28 cellular contexts compared by ENCODE assay signal in genomic region chr2:23862716-23863426, GRCh38.
"Had no signal": no experiment of that assay in that cellular context is flagged by ENCODE, and none has a peak within 500 bp of the region (broad histone marks: within the 10 kb centered on the region; RNA-seq: fewer than 3 reads in every experiment).

No MANE protein-coding gene starts in this region.

- H3K27me3 Mint-ChIP-seq: activated CD4-positive, alpha-beta memory T cell treated with anti-CD3 and anti-CD28 coated beads, Interleukin-2, amount 10 ng/mL, durations not matched to agents 7 days and 5 days; activated CD4-positive, alpha-beta T cell treated with anti-CD3 and anti-CD28 coated beads, Interleukin-2, amount 10 ng/mL, durations not matched to agents 24 days and 14 days; activated CD8-positive, alpha-beta memory T cell treated with anti-CD3 and anti-CD28 coated beads, Interleukin-2, amount 10 ng/mL, durations not matched to agents 7 days and 5 days; activated naive CD4-positive, alpha-beta T cell treated with anti-CD3 and anti-CD28 coated beads, Interleukin-2, amount 50 U/mL, for 24 hours; dendritic cell treated with granulocyte-macrophage colony-stimulating factor and Interleukin-4, amounts not matched to agents 40 ng/mL and 50 ng/mL, for 4 days; naive B cell; stimulated activated memory B cell treated with anti-CD40 and anti-IgM and Interleukin-4, amounts not matched to agents 10 μg/mL and 1 μg/mL and 100 μg/mL, for 72 hours had no signal

- H3K4me3 ChIP-seq: heart right ventricle, lung, stomach, suprapubic skin, tibial nerve, uterus had no signal

- H3K9me3 ChIP-seq: heart right ventricle, stomach, suprapubic skin, tibial nerve, uterus had no signal

- H3K36me3 ChIP-seq: brain microvascular endothelial cell, uterus had no signal

- H3K4me1 Mint-ChIP-seq: activated naive CD4-positive, alpha-beta T cell treated with anti-CD3 and anti-CD28 coated beads, Interleukin-2, amount 50 U/mL, for 24 hours; neural crest cell; stimulated activated memory B cell treated with anti-CD40 and anti-IgM and Interleukin-4, amounts not matched to agents 10 μg/mL and 1 μg/mL and 100 μg/mL, for 72 hours had no signal

- H3K4me1 ChIP-seq: heart right ventricle, stomach, suprapubic skin, tibial nerve, uterus had no signal

- FAIRE-seq: kidney, small intestine had no signal

- DNase-seq: activated CD4-positive, alpha-beta memory T cell treated with anti-CD3 and anti-CD28 coated beads, Interleukin-2, amount 10 ng/mL, durations not matched to agents 7 days and 5 days; activated CD4-positive, alpha-beta T cell treated with anti-CD3 and anti-CD28 coated beads, Interleukin-2, amount 10 ng/mL, durations not matched to agents 24 days and 14 days; activated CD8-positive, alpha-beta memory T cell treated with anti-CD3 and anti-CD28 coated beads, Interleukin-2, amount 10 ng/mL, durations not matched to agents 7 days and 5 days; activated gamma-delta T cell treated with Interleukin-2 at 50 U/mL for 16 hours; activated T-cell treated with anti-CD3 and anti-CD28 coated beads for 4 hours; aorta; brain microvascular endothelial cell; caudate nucleus; effector CD4-positive, alpha-beta T cell; erythroblast; foreskin fibroblast; heart right ventricle; kidney; naive B cell; small intestine; stimulated activated CD4-positive, alpha-beta T cell treated with anti-CD3 and anti-CD28 coated beads, Interleukin-15, amount 100 ng/mL, for 24 hours; stomach; uterus had no signal

- H3K9me3 Mint-ChIP-seq: activated CD4-positive, alpha-beta memory T cell treated with anti-CD3 and anti-CD28 coated beads, Interleukin-2, amount 10 ng/mL, durations not matched to agents 7 days and 5 days; activated CD4-positive, alpha-beta T cell treated with anti-CD3 and anti-CD28 coated beads, Interleukin-2, amount 10 ng/mL, durations not matched to agents 24 days and 14 days; activated naive CD4-positive, alpha-beta T cell treated with anti-CD3 and anti-CD28 coated beads, Interleukin-2, amount 50 U/mL, for 24 hours; dendritic cell treated with granulocyte-macrophage colony-stimulating factor and Interleukin-4, amounts not matched to agents 40 ng/mL and 50 ng/mL, for 4 days; naive B cell; neural crest cell; stimulated activated memory B cell treated with anti-CD40 and anti-IgM and Interleukin-4, amounts not matched to agents 10 μg/mL and 1 μg/mL and 100 μg/mL, for 72 hours had no signal

- H3K4me3 Mint-ChIP-seq: activated CD4-positive, alpha-beta memory T cell treated with anti-CD3 and anti-CD28 coated beads, Interleukin-2, amount 10 ng/mL, durations not matched to agents 7 days and 5 days; activated CD4-positive, alpha-beta T cell treated with anti-CD3 and anti-CD28 coated beads, Interleukin-2, amount 10 ng/mL, durations not matched to agents 24 days and 14 days; activated CD8-positive, alpha-beta memory T cell treated with anti-CD3 and anti-CD28 coated beads, Interleukin-2, amount 10 ng/mL, durations not matched to agents 7 days and 5 days; activated naive CD4-positive, alpha-beta T cell treated with anti-CD3 and anti-CD28 coated beads, Interleukin-2, amount 50 U/mL, for 24 hours; dendritic cell treated with granulocyte-macrophage colony-stimulating factor and Interleukin-4, amounts not matched to agents 40 ng/mL and 50 ng/mL, for 4 days; naive B cell; neural crest cell; stimulated activated memory B cell treated with anti-CD40 and anti-IgM and Interleukin-4, amounts not matched to agents 10 μg/mL and 1 μg/mL and 100 μg/mL, for 72 hours had no signal

- H3K27me3 ChIP-seq: brain microvascular endothelial cell, heart right ventricle, stomach, suprapubic skin, tibial nerve, uterus had no signal

- ATAC-seq: activated CD4-positive, CD25-positive, alpha-beta regulatory T cell treated with anti-CD3 and anti-CD28 coated beads, Interleukin-2, amount 50 U/mL, for 24 hours; activated CD8-positive, alpha-beta memory T cell treated with anti-CD3 and anti-CD28 coated beads, Interleukin-2, amount 10 ng/mL, durations not matched to agents 7 days and 5 days; heart right ventricle; left lobe of liver; sciatic nerve; stimulated activated memory B cell treated with anti-CD40 and anti-IgM and Interleukin-4, amounts not matched to agents 10 μg/mL and 1 μg/mL and 100 μg/mL, for 72 hours had no signal

- H3K27ac Mint-ChIP-seq: activated CD4-positive, alpha-beta memory T cell treated with anti-CD3 and anti-CD28 coated beads, Interleukin-2, amount 10 ng/mL, durations not matched to agents 7 days and 5 days; activated CD4-positive, alpha-beta T cell treated with anti-CD3 and anti-CD28 coated beads, Interleukin-2, amount 10 ng/mL, durations not matched to agents 24 days and 14 days; activated CD8-positive, alpha-beta memory T cell treated with anti-CD3 and anti-CD28 coated beads, Interleukin-2, amount 10 ng/mL, durations not matched to agents 7 days and 5 days; activated naive CD4-positive, alpha-beta T cell treated with anti-CD3 and anti-CD28 coated beads, Interleukin-2, amount 50 U/mL, for 24 hours; dendritic cell treated with granulocyte-macrophage colony-stimulating factor and Interleukin-4, amounts not matched to agents 40 ng/mL and 50 ng/mL, for 4 days; stimulated activated memory B cell treated with anti-CD40 and anti-IgM and Interleukin-4, amounts not matched to agents 10 μg/mL and 1 μg/mL and 100 μg/mL, for 72 hours had no signal

- H3K27ac ChIP-seq: brain microvascular endothelial cell, heart right ventricle, stomach, suprapubic skin, tibial nerve, uterus had no signal
